8 cellular contexts compared by ENCODE assay signal in the genomic region with DNA sequence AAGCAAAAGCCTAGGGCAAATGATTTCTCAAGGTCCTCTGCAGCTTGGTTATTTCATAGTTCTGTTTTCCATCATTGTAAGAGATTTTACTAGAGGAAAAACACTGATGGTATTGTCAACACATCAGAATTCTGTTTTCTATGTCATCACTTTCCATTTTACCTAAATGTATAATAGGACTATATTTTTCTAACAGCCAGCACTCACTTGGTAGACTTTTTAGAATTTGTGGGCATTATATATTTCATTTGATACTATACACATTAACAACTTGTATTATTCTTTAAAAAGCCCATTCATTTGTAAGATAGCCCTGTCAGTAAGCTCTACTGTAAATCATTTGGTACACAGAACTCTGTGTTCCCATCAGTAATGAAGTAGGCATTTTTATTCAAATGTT.
"Had no signal": no experiment of that assay in that cellular context is flagged by ENCODE, and none has a peak within 500 bp of the region (broad histone marks: within the 10 kb centered on the region; RNA-seq: fewer than 3 reads in every experiment).

No MANE protein-coding gene starts in this region.

- FAIRE-seq: HepG2 had no signal

- H3K9me3 Mint-ChIP-seq: IgD-negative memory B cell had no signal

- H3K4me2 ChIP-seq: KMS-11 had no signal

- DNase-seq: GOT3, H7, HCEC 1CT, KBM-7 had no signal

- ATAC-seq: HepG2 had no signal

- H3K9ac ChIP-seq: KMS-11 had no signal

- H3K27ac ChIP-seq: HL-60, KMS-11 had no signal

- H3K4me1 Mint-ChIP-seq: IgD-negative memory B cell had no signal

- H3K27ac Mint-ChIP-seq: IgD-negative memory B cell had no signal

- H3K4me3 Mint-ChIP-seq: IgD-negative memory B cell had no signal

- H3K36me3 Mint-ChIP-seq: IgD-negative memory B cell had no signal
